In genomic region chr7:3597243-3597642, GRCh38 we compare ENCODE assay signal across 15 cellular contexts.
A peak's percentile ranks its signal among the peaks of the same experiment; 100 is the strongest.
DNase-seq lines count a peak whose midpoint lies in the region; ATAC-seq and TF ChIP-seq lines count a peak whose summit lies in the region.
"Had no signal": no experiment of that assay in that cellular context is flagged by ENCODE, and none has a peak within 500 bp of the region (broad histone marks: within the 10 kb centered on the region; RNA-seq: fewer than 3 reads in every experiment).

No MANE protein-coding gene starts in this region.

- H3K4me1 Mint-ChIP-seq in stimulated activated naive B cell treated with anti-CD40 and anti-IgM and Interleukin-4, amounts not matched to agents 10 μg/mL and 1 μg/mL and 100 μg/mL, for 72 hours: peaks cover 19 to 45% of the 10 kb centered on the region in 2 donors

- H3K4me1 ChIP-seq in ovary (ENCODE audit: insufficient read depth): no peaks in the 10 kb centered on the region
- H3K4me1 ChIP-seq: adrenal gland, testis had no signal

- H3K4me3 Mint-ChIP-seq in stimulated activated naive B cell treated with anti-CD40 and anti-IgM and Interleukin-4, amounts not matched to agents 10 μg/mL and 1 μg/mL and 100 μg/mL, for 72 hours: peak overlapping the region; percentile 51 to 60
- H3K4me3 Mint-ChIP-seq: activated T-cell treated with anti-CD3 and anti-CD28 coated beads, Interleukin-2, amount 50 U/mL, for 4 hours had no signal

- H3K36me3 ChIP-seq in ovary: no peaks in the 10 kb centered on the region
- H3K36me3 ChIP-seq: adrenal gland had no signal

- no peak for TF ChIP-seq CTCF in ovary (IDR thresholded peaks at IDR 0.05)

- TF ChIP-seq EP300 in ovary (IDR thresholded peaks at IDR 0.05): no peak

- H3K27me3 ChIP-seq in ovary: no peaks in the 10 kb centered on the region
- H3K27me3 ChIP-seq: adrenal gland, testis had no signal

- peak overlapping the region; percentile 89 for H3K27ac Mint-ChIP-seq in stimulated activated naive B cell treated with anti-CD40 and anti-IgM and Interleukin-4, amounts not matched to agents 10 μg/mL and 1 μg/mL and 100 μg/mL, for 72 hours

- ATAC-seq in GM21526 (IDR thresholded peaks at IDR 0.05; ENCODE audit: low FRiP score, unreplicated experiment) (peak; percentile 67), HG03460 (IDR thresholded peaks at IDR 0.05; ENCODE audit: unreplicated experiment) (peak; percentile 54), HG03520 (IDR thresholded peaks at IDR 0.05; ENCODE audit: unreplicated experiment) (no peak)
- peak; percentile 97 for ATAC-seq in stimulated activated naive B cell treated with anti-CD40 and anti-IgM and Interleukin-4, amounts not matched to agents 10 μg/mL and 1 μg/mL and 100 μg/mL, for 72 hours (replicated peaks)
- ATAC-seq: activated T-cell treated with anti-CD3 and anti-CD28 coated beads, Interleukin-2, amount 50 U/mL, for 4 hours had no signal

- 91 to 98% (median 94%) methylated on average over 6 of the region's 6 CpGs for WGBS in ovary, 3 donors

- H3K9me3 Mint-ChIP-seq in stimulated activated naive B cell treated with anti-CD40 and anti-IgM and Interleukin-4, amounts not matched to agents 10 μg/mL and 1 μg/mL and 100 μg/mL, for 72 hours: peaks cover 6 to 13% of the 10 kb centered on the region in 2 donors
- H3K9me3 Mint-ChIP-seq: activated T-cell treated with anti-CD3 and anti-CD28 coated beads, Interleukin-2, amount 50 U/mL, for 4 hours had no signal

- H3K27me3 Mint-ChIP-seq in stimulated activated naive B cell treated with anti-CD40 and anti-IgM and Interleukin-4, amounts not matched to agents 10 μg/mL and 1 μg/mL and 100 μg/mL, for 72 hours: no peaks in the 10 kb centered on the region

- no peaks in the 10 kb centered on the region for H3K9me3 ChIP-seq in ovary
- H3K9me3 ChIP-seq: adrenal gland, testis had no signal

- H3K36me3 Mint-ChIP-seq in stimulated activated naive B cell treated with anti-CD40 and anti-IgM and Interleukin-4, amounts not matched to agents 10 μg/mL and 1 μg/mL and 100 μg/mL, for 72 hours: peaks cover 7 to 12% of the 10 kb centered on the region in 2 donors

- H3K27ac ChIP-seq in ovary: no peak overlapping the region
- H3K27ac ChIP-seq: adrenal gland, coronary artery, testis had no signal

- no peak for TF ChIP-seq POLR2A in ovary (IDR thresholded peaks at IDR 0.05)

- DNase-seq in RPMI8226 (peak; percentile 27), ovary (no peak), NCI-H1436 treated with DMSO at 0.1 percent for 48 hours (lab: John Stamatoyannopoulos, UW) (no peak)
- peak; percentile 79 for DNase-seq in stimulated activated naive B cell treated with anti-CD40 and anti-IgM and Interleukin-4, amounts not matched to agents 10 μg/mL and 1 μg/mL and 100 μg/mL, for 72 hours
- DNase-seq: activated CD4-positive, alpha-beta T cell treated with anti-CD3 and anti-CD28 coated beads for 4 hours; activated T-cell treated with anti-CD3 and anti-CD28 coated beads, Interleukin-2, amount 50 U/mL, for 4 hours; adrenal gland; COR-L47; NCI-H2107; T-helper 1 cell; testis had no signal

- H3K4me3 ChIP-seq in ovary: no peak overlapping the region
- H3K4me3 ChIP-seq: adrenal gland, coronary artery, testis had no signal

- intact Hi-C loops in ovary (cut with DNase I): no loop called here

Comparison
In these comparisons a context has a peak if more than half of its experiments do, and no peak if none do; other contexts are left out.
1. DNase-seq: peak in RPMI8226 (single experiment) and stimulated activated naive B cell treated with anti-CD40 and anti-IgM and Interleukin-4, amounts not matched to agents 10 μg/mL and 1 μg/mL and 100 μg/mL, for 72 hours (single experiment); none in ovary (0 of 5) and NCI-H1436 treated with DMSO at 0.1 percent for 48 hours (single experiment).